3 cellular contexts compared by ENCODE assay signal in genomic region chr7:146291900-146292299, GRCh38.
TF ChIP-seq lines count a peak whose summit lies in the region.

No MANE protein-coding gene starts in this region.

TF ChIP-seq in A549, 52 proteins besides CTCF, POLR2A, EP300 and RAD21:
- TF ChIP-seq FOXS1 (CRISPR knock-in tag; IDR thresholded peaks at IDR 0.05): no peak
- TF ChIP-seq MAFK (IDR thresholded peaks at IDR 0.05; ENCODE audit: partially characterized antibody): peak; percentile 70

TF ChIP-seq in IMR-90, 13 proteins besides CTCF, POLR2A, EP300 and RAD21:
- TF ChIP-seq MAZ (IDR thresholded peaks at IDR 0.05; ENCODE audit: borderline replicate concordance, low read depth, low read length): no peak
- no peak for TF ChIP-seq CEBPB (IDR thresholded peaks at IDR 0.05; ENCODE audit: low read depth, low read length)
- no peak for TF ChIP-seq CHD1 (IDR thresholded peaks at IDR 0.05; ENCODE audit: low read depth, low read length)
- TF ChIP-seq RFX5 (IDR thresholded peaks at IDR 0.05; ENCODE audit: low read depth, low read length): no peak
- TF ChIP-seq SMC3 (IDR thresholded peaks at IDR 0.05; ENCODE audit: low read depth, low read length): no peak
- peak; percentile 84 for TF ChIP-seq MAFK (IDR thresholded peaks at IDR 0.05; ENCODE audit: low read depth, low read length)

TF ChIP-seq in H1, 55 proteins besides CTCF, POLR2A, EP300 and RAD21:
- TF ChIP-seq SP4 (IDR thresholded peaks at IDR 0.05; ENCODE audit: low read length) (no peak), CBX8 (IDR thresholded peaks at IDR 0.05; ENCODE audit: borderline replicate concordance, low read depth, low read length) (no peak), FOSL1 (IDR thresholded peaks at IDR 0.05; ENCODE audit: insufficient read depth, low read depth, low read length) (no peak), MAX (IDR thresholded peaks at IDR 0.05) (no peak), MAFK (IDR thresholded peaks at IDR 0.05; ENCODE audit: low read depth, low read length) (peak; percentile 12; the same call in 1 of the 2 replicates)
